In the genomic region with DNA sequence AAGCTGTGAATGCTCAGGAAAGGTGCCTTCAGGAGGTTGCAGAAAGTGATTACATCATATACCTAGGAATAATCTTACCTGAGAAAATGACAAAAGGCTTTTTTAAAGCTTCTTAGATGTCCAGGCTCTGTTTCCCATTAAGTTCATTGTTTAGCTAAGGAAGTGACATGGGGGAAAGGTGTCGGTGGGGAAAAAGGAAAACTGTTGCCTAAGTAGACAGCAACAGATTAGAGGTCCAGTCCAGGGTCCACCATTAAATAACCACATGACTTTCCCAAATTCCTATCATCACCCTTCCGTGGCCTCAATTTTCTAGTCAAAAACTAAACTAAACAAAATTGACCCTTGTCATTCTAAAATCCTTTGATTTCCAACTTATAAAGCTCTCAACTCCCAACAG, we compare ENCODE assay signal across 19 cellular contexts. TPM values are rescaled to one million over a fixed set of nuclear protein-coding genes. Genes with fewer than 3 reads are reported as not detected.
DNase-seq lines count a peak whose midpoint lies in the region; ATAC-seq, FAIRE-seq and TF ChIP-seq lines count a peak whose summit lies in the region.
"Had no signal": no experiment of that assay in that cellular context is flagged by ENCODE, and none has a peak within 500 bp of the region (broad histone marks: within the 10 kb centered on the region; RNA-seq: fewer than 3 reads in every experiment).

No MANE protein-coding gene starts in this region.

- H3K4me1 ChIP-seq in heart left ventricle (peaks cover 1 to 69% (median 52%) of the 10 kb centered on the region in 12 donors), endothelial cell of umbilical vein (ENCODE audit: control insufficient read depth, extremely low read depth, insufficient read depth, low read length) (peaks cover 55% of the 10 kb centered on the region), upper lobe of right lung (peaks cover 34% of the 10 kb centered on the region)

- BruUV-seq in endothelial cell of umbilical vein (replicated peaks; lab: Mats Ljungman, UMichigan), result no TSS peak

- whole genome bisulfite sequencing in heart left ventricle, 4 donors, result 67 to 79% (median 73%) methylated on average over 2 of the region's 2 CpGs

- TF ChIP-seq POLR2A in heart left ventricle (IDR thresholded peaks at IDR 0.05) (no peak), endothelial cell of umbilical vein (IDR thresholded peaks at IDR 0.05; ENCODE audit: low read depth, low read length) (no peak)

- H3K4me3 ChIP-seq in heart left ventricle (peak overlapping the region in 9 of 12 donors; percentile 11 to 94 (median 75)), endothelial cell of umbilical vein (replicated peaks in 1 of 3; ENCODE audit: insufficient read depth in 1 of 3, low read depth in 1 of 3, low read length in 3 of 3) (peak overlapping the region; percentile 65 to 99 (median 98)), upper lobe of right lung (peak overlapping the region; percentile 75)
- H3K4me3 ChIP-seq: prostate gland had no signal

- ATAC-seq in heart left ventricle (no peak), upper lobe of right lung (no peak)
- ATAC-seq: stimulated activated naive B cell treated with anti-CD40 and anti-IgM and Interleukin-4, amounts not matched to agents 10 μg/mL and 1 μg/mL and 100 μg/mL, for 72 hours had no signal

- no peak overlapping the region for H2AFZ ChIP-seq in endothelial cell of umbilical vein (ENCODE audit: low read depth, low read length)

- dilution Hi-C loops in endothelial cell of umbilical vein (cut with MboI; ENCODE audit: extremely low pct_ligation_motif_present, low sequenced_read_pairs), result no loop called here

- H3K9me3 ChIP-seq in heart left ventricle (no peaks in the 10 kb centered on the region), endothelial cell of umbilical vein (replicated peaks; ENCODE audit: control insufficient read depth, insufficient read depth, low read length) (no peaks in the 10 kb centered on the region), upper lobe of right lung (no peaks in the 10 kb centered on the region)
- H3K9me3 ChIP-seq: prostate gland had no signal

- intact Hi-C loops in heart left ventricle (cut with DNase I), result loop anchor here in 1 of 10 donors (10.0 kb wide), 2 partner anchors 79 to 119 kb away; no protein-coding TSS in a partner anchor
- intact Hi-C loops in cardiac septum (cut with DNase I), result no loop called here
- intact Hi-C loops in endothelial cell of umbilical vein (cut with micrococcal nuclease), result no loop called here
- intact Hi-C loops in upper lobe of right lung (cut with DNase I), result loop anchor here (5.0 kb wide), 1 partner anchor 71 kb away; no protein-coding TSS in a partner anchor

- no peaks in the 10 kb centered on the region for H3K9me3 Mint-ChIP-seq in neural crest cell
- H3K9me3 Mint-ChIP-seq: central memory CD8-positive, alpha-beta T cell; stimulated activated naive B cell treated with anti-CD40 and anti-IgM and Interleukin-4, amounts not matched to agents 10 μg/mL and 1 μg/mL and 100 μg/mL, for 72 hours had no signal

- DNase-seq in heart left ventricle, result no peak
- no peak for DNase-seq in cardiac septum (ENCODE audit: low spot score)
- DNase-seq in endothelial cell of umbilical vein (ENCODE audit: low read depth, low spot score), result peak; percentile 45
- DNase-seq in neural crest cell (ENCODE audit: low read depth, low spot score), result no peak
- DNase-seq in upper lobe of right lung, result no peak
- DNase-seq in activated CD4-positive, alpha-beta T cell treated with anti-CD3 and anti-CD28 coated beads, Interleukin-2, amount 50 U/mL, for 1 hour, result no peak
- DNase-seq in NCI-H2196 (lab: John Stamatoyannopoulos, UW; ENCODE audit: unreplicated experiment), result no peak
- DNase-seq in AG08395 (ENCODE audit: low spot score), result no peak
- DNase-seq: 8988T; activated naive CD4-positive, alpha-beta T cell treated with Interleukin-2 at 50 U/mL for 16 hours; COR-L47; erythroblast; GDM1; NCI-H2029; NCI-H774; stimulated activated CD4-positive, alpha-beta T cell treated with anti-CD3 and anti-CD28 coated beads, Interleukin-4, amount 100 ng/mL, for 4 hours; stimulated activated naive B cell treated with anti-CD40 and anti-IgM and Interleukin-4, amounts not matched to agents 10 μg/mL and 1 μg/mL and 100 μg/mL, for 72 hours had no signal

- no peaks in the 10 kb centered on the region for H3K27me3 Mint-ChIP-seq in neural crest cell (ENCODE audit: low read depth)

- peaks cover 10% of the 10 kb centered on the region for H4K20me1 ChIP-seq in endothelial cell of umbilical vein (replicated peaks; ENCODE audit: control insufficient read depth, extremely low read depth, insufficient read depth, low read length)

- H3K27ac ChIP-seq in heart left ventricle (peak overlapping the region in 9 of 12 donors; percentile 8 to 51 (median 25)), endothelial cell of umbilical vein (ENCODE audit: insufficient read depth, low read depth, low read length) (peak overlapping the region; percentile 71), upper lobe of right lung (no peak overlapping the region)
- H3K27ac ChIP-seq: prostate gland had no signal

- peak overlapping the region; percentile 19 for H3K4me3 Mint-ChIP-seq in neural crest cell
- H3K4me3 Mint-ChIP-seq: central memory CD8-positive, alpha-beta T cell; stimulated activated naive B cell treated with anti-CD40 and anti-IgM and Interleukin-4, amounts not matched to agents 10 μg/mL and 1 μg/mL and 100 μg/mL, for 72 hours had no signal

- H3K79me2 ChIP-seq in endothelial cell of umbilical vein (ENCODE audit: control insufficient read depth, insufficient read depth, low read length), result peaks cover 87% of the 10 kb centered on the region

- peak; percentile 4 for FAIRE-seq in endothelial cell of umbilical vein (lab: Jason Lieb, UNC)

- no peak overlapping the region for H3K27ac Mint-ChIP-seq in neural crest cell (ENCODE audit: unreplicated experiment)
- H3K27ac Mint-ChIP-seq: stimulated activated naive B cell treated with anti-CD40 and anti-IgM and Interleukin-4, amounts not matched to agents 10 μg/mL and 1 μg/mL and 100 μg/mL, for 72 hours had no signal

- peaks cover 48% of the 10 kb centered on the region for H3K4me1 Mint-ChIP-seq in neural crest cell

- H3K36me3 ChIP-seq in heart left ventricle (peaks cover 0 to 50% (median 11%) of the 10 kb centered on the region in 9 donors), endothelial cell of umbilical vein (ENCODE audit: control insufficient read depth in 2 of 2, extremely low read depth in 1 of 2, insufficient read depth in 2 of 2, low read length in 2 of 2) (peaks cover 8 to 21% of the 10 kb centered on the region in 2 experiments), upper lobe of right lung (no peaks in the 10 kb centered on the region)
- H3K36me3 ChIP-seq: prostate gland had no signal

- H3K27me3 ChIP-seq in heart left ventricle, result peaks cover 0 to 29% (median 0%) of the 10 kb centered on the region in 9 donors
- H3K27me3 ChIP-seq in endothelial cell of umbilical vein (ENCODE audit: control insufficient read depth in 2 of 2, insufficient read depth in 2 of 2, low read length in 2 of 2), result no peaks in the 10 kb centered on the region
- peaks cover 6% of the 10 kb centered on the region for H3K27me3 ChIP-seq in upper lobe of right lung

- CTCF ChIA-PET in endothelial cell of umbilical vein (lab: Charles Lee), result interaction anchor here (0.6 to 10.0 kb wide), 9 partner anchors 12 to 158 kb away, joined by 3 to 92 read pairs (median 3); no protein-coding TSS in a partner anchor

- peak overlapping the region; percentile 98 for H3K4me2 ChIP-seq in endothelial cell of umbilical vein (ENCODE audit: insufficient read depth, low read length)

- H3K36me3 Mint-ChIP-seq in neural crest cell (ENCODE audit: low read depth), result peaks cover 21% of the 10 kb centered on the region

- no peaks in the 10 kb centered on the region for H3K9me1 ChIP-seq in endothelial cell of umbilical vein (replicated peaks; ENCODE audit: control insufficient read depth, extremely low read depth, insufficient read depth, low read length)

- no peak for TF ChIP-seq CTCF in heart left ventricle (IDR thresholded peaks at IDR 0.05)
- no peak for TF ChIP-seq CTCF in endothelial cell of umbilical vein (IDR thresholded peaks at IDR 0.05; ENCODE audit: extremely low read depth in 1 of 2, insufficient read depth in 1 of 2, low read depth in 1 of 2, low read length in 2 of 2)
- TF ChIP-seq CTCF in neural crest cell (conservative IDR thresholded peaks at IDR 0.05), result no peak
- TF ChIP-seq CTCF in upper lobe of right lung (IDR thresholded peaks at IDR 0.05), result no peak

- peak overlapping the region; percentile 72 for H3K9ac ChIP-seq in endothelial cell of umbilical vein (replicated peaks; ENCODE audit: extremely low read depth, insufficient read depth, low read length)

- POLR2A ChIA-PET in endothelial cell of umbilical vein (lab: Charles Lee), result interaction anchor here (1.1 kb wide), 1 partner anchor 78 kb away, joined by 3 read pairs; no protein-coding TSS in a partner anchor

TF ChIP-seq in endothelial cell of umbilical vein, 7 proteins besides CTCF, POLR2A, EP300 and RAD21:
- TF ChIP-seq GATA2 (IDR thresholded peaks at IDR 0.05; ENCODE audit: insufficient read depth, insufficient read length, low read depth, low read length) (no peak), POLR2AphosphoS5 (IDR thresholded peaks at IDR 0.05; ENCODE audit: insufficient read depth, low read depth, low read length) (peak; percentile 1), EZH2 (IDR thresholded peaks at IDR 0.05; ENCODE audit: borderline replicate concordance, low read depth, low read length, severe bottlenecking) (no peak)

RNA-seq across cellular contexts. Expression of a gene that starts 4.3 kb away (rescaled TPM):
- total RNA-seq in heart left ventricle, result 10 to 100 TPM; 32.5 to 71.7 (median 41.2) TPM
- polyA plus RNA-seq in heart left ventricle, result 10 to 100 TPM; 14.5 to 42.3 TPM
- total RNA-seq in cardiac septum, result 82.7 TPM
- total RNA-seq in endothelial cell of umbilical vein, result 210 and 262 TPM in 2 replicates
- 341 and 347 TPM in 2 replicates for polyA plus RNA-seq in endothelial cell of umbilical vein
- polyA plus RNA-seq in endothelial cell of umbilical vein (2011; cell fraction: cytosol; rRNA removed), result 377 and 383 TPM in 2 replicates
- polyA plus RNA-seq in endothelial cell of umbilical vein (2011; cell fraction: nucleus; rRNA removed), result 267 and 297 TPM in 2 replicates
- 283 and 286 TPM in 2 replicates for polyA plus RNA-seq in endothelial cell of umbilical vein (2012)
- polyA minus RNA-seq in endothelial cell of umbilical vein, result 706 and 787 TPM in 2 replicates
- polyA minus RNA-seq in endothelial cell of umbilical vein (2011; cell fraction: cytosol; rRNA and poly(A)+ RNA removed), result 40.0 TPM
- 445 and 582 TPM in 2 replicates for polyA minus RNA-seq in endothelial cell of umbilical vein (2011; cell fraction: nucleus; rRNA and poly(A)+ RNA removed)
- total RNA-seq in neural crest cell, result 34.5 and 35.6 TPM in 2 replicates
- total RNA-seq in upper lobe of right lung, result 87.7 TPM
